ENCODE assay signal across 2 cellular contexts in genomic region chr14:105545676-105546075, GRCh38. TPM values are rescaled to one million over a fixed set of nuclear protein-coding genes. Genes with fewer than 3 reads are reported as not detected.
"Had no signal": no experiment of that assay in that cellular context is flagged by ENCODE, and none has a peak within 500 bp of the region (broad histone marks: within the 10 kb centered on the region; RNA-seq: fewer than 3 reads in every experiment).

No MANE protein-coding gene starts in this region.

RNA-seq across cellular contexts. Expression of gene TMEM121, which starts 19.3 kb away (rescaled TPM):
- polyA plus RNA-seq: K562 had no signal

RNA-seq across cellular contexts. Expression of gene CRIP1, which starts 59.0 kb away (rescaled TPM):
- total RNA-seq: IMR-90 had no signal
